11 cellular contexts compared by ENCODE assay signal in the genomic region with DNA sequence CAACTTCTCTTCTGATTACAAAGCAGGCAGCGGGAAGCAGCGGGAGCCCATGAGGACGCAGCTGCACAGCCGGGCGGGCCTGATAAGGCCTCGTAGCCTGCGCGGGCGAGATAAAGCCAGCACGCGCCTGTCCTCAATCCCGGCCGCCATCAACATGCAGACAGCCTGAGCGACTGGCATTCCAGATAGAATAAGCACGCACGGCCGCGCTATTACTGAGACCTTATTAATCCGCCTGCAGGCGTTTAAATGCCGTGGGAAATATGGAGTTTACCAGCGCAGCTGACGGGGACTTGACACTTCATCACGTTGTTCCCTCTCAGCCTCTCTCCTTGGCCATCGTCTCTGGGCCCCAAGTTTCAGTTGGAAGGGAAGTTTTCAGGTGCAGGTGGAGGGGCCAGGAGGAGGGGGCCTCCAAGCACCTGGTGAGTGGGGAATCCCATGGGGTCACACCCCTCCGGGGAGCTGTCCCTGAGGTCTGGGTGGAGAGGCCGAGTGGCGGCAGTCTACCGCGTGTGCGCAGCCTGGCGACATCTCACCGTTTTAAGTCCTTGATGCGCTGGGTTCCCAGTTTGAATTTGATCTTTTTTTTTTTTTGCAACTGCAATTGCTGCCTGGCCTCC. TPM values are rescaled to one million over a fixed set of nuclear protein-coding genes. Genes with fewer than 3 reads are reported as not detected.
A peak's percentile ranks its signal among the peaks of the same experiment; 100 is the strongest.
DNase-seq lines count a peak whose midpoint lies in the region; ATAC-seq, FAIRE-seq and TF ChIP-seq lines count a peak whose summit lies in the region.
"Had no signal": no experiment of that assay in that cellular context is flagged by ENCODE, and none has a peak within 500 bp of the region (broad histone marks: within the 10 kb centered on the region; RNA-seq: fewer than 3 reads in every experiment).

No MANE protein-coding gene starts in this region.

- WGBS in small intestine, 3 donors: 28 to 33% (median 29%) methylated on average over 34 of the region's 34 CpGs

- H3K4me3 ChIP-seq in fibroblast of villous mesenchyme (ENCODE audit: low read depth, low read length): no peak overlapping the region
- no peak overlapping the region for H3K4me3 ChIP-seq in small intestine (ENCODE audit: low read depth in 1 of 2, low read length in 2 of 2)

- no peak for FAIRE-seq in small intestine (lab: Jason Lieb, UNC)

- no peak for TF ChIP-seq CTCF in fibroblast of villous mesenchyme (IDR thresholded peaks at IDR 0.05; ENCODE audit: insufficient read depth, low read depth, low read length)

- H3K9me3 ChIP-seq in small intestine (ENCODE audit: control insufficient read depth, low read depth): no peaks in the 10 kb centered on the region

- DNase-seq in NCI-H510A treated with DMSO at 0.1 percent for 48 hours (lab: John Stamatoyannopoulos, UW): peak; percentile 13
- DNase-seq in NCI-H510A (lab: John Stamatoyannopoulos, UW): no peak
- DNase-seq in NCI-H526 treated with DMSO at 0.1 percent for 48 hours (lab: John Stamatoyannopoulos, UW): peak; percentile 34
- DNase-seq in fibroblast of villous mesenchyme (ENCODE audit: low read depth): peak; percentile 8
- peak; percentile 7 for DNase-seq in small intestine
- no peak for DNase-seq in GM19240 (ENCODE audit: insufficient read length, low spot score)
- DNase-seq: ACHN; activated CD8-positive, alpha-beta memory T cell treated with anti-CD3 and anti-CD28 coated beads for 24 hours; KG1 had no signal

- peaks cover 0 to 10% of the 10 kb centered on the region in 2 donors for H3K27me3 ChIP-seq in small intestine (ENCODE audit: control insufficient read depth in 2 of 2, insufficient read depth in 2 of 2, low read length in 2 of 2)

- no peak overlapping the region for H3K27ac ChIP-seq in small intestine (ENCODE audit: low read depth in 1 of 2, low read length in 1 of 2)

- no peak for ATAC-seq in HG03095 (IDR thresholded peaks at IDR 0.05; ENCODE audit: unreplicated experiment)
- ATAC-seq in HG02763 (IDR thresholded peaks at IDR 0.05; ENCODE audit: unreplicated experiment): no peak

- no peaks in the 10 kb centered on the region for H3K36me3 ChIP-seq in small intestine (ENCODE audit: control insufficient read depth in 2 of 2, insufficient read depth in 2 of 2, low read length in 2 of 2)

- no peaks in the 10 kb centered on the region for H3K4me1 ChIP-seq in small intestine (ENCODE audit: control insufficient read depth in 2 of 2, insufficient read depth in 1 of 2, low read depth in 1 of 2, low read length in 1 of 2)

RNA-seq across cellular contexts. Expression of a gene that starts 27.3 kb away (rescaled TPM):
- total RNA-seq in fibroblast of villous mesenchyme: not detected in 2 replicates
- polyA plus RNA-seq in small intestine: 1 to 10 TPM; 1.4 to 5.7 (median 2.5) TPM

Comparison
In these comparisons a context has a peak if more than half of its experiments do, and no peak if none do; other contexts are left out.
1. DNase-seq: peak in NCI-H510A treated with DMSO at 0.1 percent for 48 hours (single experiment), NCI-H526 treated with DMSO at 0.1 percent for 48 hours (single experiment), fibroblast of villous mesenchyme (single experiment) and small intestine (single experiment); none in NCI-H510A (single experiment) and GM19240 (single experiment).